In the genomic region with DNA sequence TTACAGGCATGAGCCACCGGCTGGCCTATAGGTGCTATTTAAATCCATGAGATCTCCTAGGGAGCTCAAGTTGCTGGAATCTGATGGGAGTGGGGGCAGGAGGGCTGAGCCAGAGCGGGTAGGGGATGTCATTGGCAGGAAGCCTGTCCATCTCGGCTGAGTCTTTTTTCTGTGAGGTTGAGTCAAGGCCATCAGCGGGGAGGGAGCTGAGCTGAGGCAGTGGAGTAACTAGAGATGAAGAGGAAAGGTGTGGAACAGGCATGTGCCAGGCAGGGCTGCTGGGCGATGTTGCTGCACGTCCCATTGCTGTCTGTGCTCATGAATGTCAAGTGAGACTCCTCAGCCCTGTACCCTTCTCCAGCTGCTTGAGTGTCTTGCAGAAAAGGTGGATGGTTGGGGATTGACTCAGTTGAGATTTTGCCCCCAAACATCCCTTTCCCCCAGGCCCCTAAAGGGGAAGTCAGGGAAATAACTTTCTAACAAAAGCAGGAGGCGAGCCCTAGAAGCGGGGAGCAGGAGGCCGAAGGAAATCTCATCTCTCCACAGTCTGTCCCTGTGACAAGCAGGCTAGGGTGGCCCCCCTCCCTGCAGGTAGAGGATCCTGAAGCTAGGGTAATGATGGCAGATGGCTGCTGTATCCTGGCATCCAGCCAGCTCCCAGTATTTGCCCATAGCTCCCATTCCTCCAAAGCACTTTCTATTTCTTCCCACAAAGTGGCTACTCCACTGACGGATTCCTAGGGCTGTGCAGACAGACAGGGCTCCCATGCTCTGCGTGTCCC, we compare ENCODE assay signal across 11 cellular contexts. TPM values are rescaled to one million over a fixed set of nuclear protein-coding genes. Genes with fewer than 3 reads are reported as not detected.
DNase-seq lines count a peak whose midpoint lies in the region; ATAC-seq, FAIRE-seq and TF ChIP-seq lines count a peak whose summit lies in the region.
"Had no signal": no experiment of that assay in that cellular context is flagged by ENCODE, and none has a peak within 500 bp of the region (broad histone marks: within the 10 kb centered on the region; RNA-seq: fewer than 3 reads in every experiment).

No MANE protein-coding gene starts in this region.

- TF ChIP-seq POLR2A in breast epithelium (IDR thresholded peaks at IDR 0.05) (no peak), H1 (IDR thresholded peaks at IDR 0.05; ENCODE audit: control extremely low read depth in 1 of 2, low read depth in 2 of 2, low read length in 2 of 2) (no peak), stomach (IDR thresholded peaks at IDR 0.05) (no peak)

- H2BK20ac ChIP-seq in H1 (ENCODE audit: low read length): no peak overlapping the region

- H4K8ac ChIP-seq in H1 (ENCODE audit: extremely low read depth, insufficient read depth, low read length): no peak overlapping the region

- no peak for FAIRE-seq in H1 (lab: Jason Lieb, UNC)
- FAIRE-seq: pancreas had no signal

- peak overlapping the region; percentile 39 for H3K4me3 Mint-ChIP-seq in MCF 10A (ENCODE audit: unreplicated experiment)

- ATAC-seq in GM18870 (IDR thresholded peaks at IDR 0.05; ENCODE audit: unreplicated experiment): no peak

- POLR2A ChIA-PET in MCF 10A (lab: Yijun Ruan, JAX) (interaction anchor here (0.7 to 1.3 kb wide), 6 partner anchors 11 to 278 kb away, joined by 3 to 7 read pairs (median 4); partner anchors contain the start of gene IRF5), H1 (lab: Charles Lee; ENCODE audit: partially characterized antibody) (interaction anchor here (0.6 to 4.5 kb wide), 11 partner anchors 8 to 409 kb away, joined by 3 to 27 read pairs (median 4); partner anchors contain the start of gene KCP)

- no peak overlapping the region for H4K91ac ChIP-seq in H1 (replicated peaks; ENCODE audit: insufficient read length, low read length)

- WGBS in H1 (ENCODE audit: extremely low coverage in 1 of 2, insufficient coverage in 1 of 2, insufficient read length in 1 of 2, insufficient replicate concordance in 2 of 2, low coverage in 1 of 2, low lambda C conversion rate in 2 of 2, missing lambda C conversion rate in 1 of 2), 2 experiments: 54% methylated on average over 11 of the region's 11 CpGs; no CpG with 5 or more reads in 1 of the 2 experiments
- 69 to 82% (median 75%) methylated on average over 11 of the region's 11 CpGs for WGBS in stomach, 5 donors

- no peak overlapping the region for H2BK15ac ChIP-seq in H1 (ENCODE audit: low read length)

- H3K27me3 Mint-ChIP-seq in MCF 10A (ENCODE audit: insufficient read depth, unreplicated experiment): no peaks in the 10 kb centered on the region

- no peak overlapping the region for H3K56ac ChIP-seq in H1 (replicated peaks; ENCODE audit: insufficient read length, low read depth, low read length)

- CTCF ChIA-PET in MCF 10A (lab: Yijun Ruan, JAX) (interaction anchor here (0.6 to 3.8 kb wide), 3 partner anchors 11 to 502 kb away, joined by 5 to 20 read pairs (median 7); no protein-coding TSS in a partner anchor), H1 (lab: Charles Lee; ENCODE audit: partially characterized antibody) (interaction anchor here (0.7 to 10.2 kb wide), 12 partner anchors 8 to 407 kb away, joined by 3 to 148 read pairs (median 4); no protein-coding TSS in a partner anchor)

- H3K4me1 Mint-ChIP-seq in MCF 10A (ENCODE audit: insufficient read depth, unreplicated experiment): peaks cover 8% of the 10 kb centered on the region

- DNase-seq in MCF 10A (ENCODE audit: unreplicated experiment): peak; percentile 23
- no peak for DNase-seq in breast epithelium (ENCODE audit: low spot score in 2 of 2)
- DNase-seq in NCI-H524 (lab: John Stamatoyannopoulos, UW): peak; percentile 85 to 93
- DNase-seq in H1 (ENCODE audit: low read depth in 1 of 2, low spot score in 2 of 2): no peak
- DNase-seq in stomach: peak; percentile 45
- no peak for DNase-seq in RKO (ENCODE audit: low spot score)
- no peak for DNase-seq in Kasumi-1 (lab: John Stamatoyannopoulos, UW)
- DNase-seq: activated gamma-delta T cell; stimulated activated CD8-positive, alpha-beta memory T cell treated with anti-CD3 and anti-CD28 coated beads, Interleukin-4, amount 100 ng/mL, for 48 hours had no signal

- no peak overlapping the region for H2BK12ac ChIP-seq in H1 (ENCODE audit: low read depth, low read length)

- H3K79me1 ChIP-seq in H1 (ENCODE audit: low read depth, low read length): no peaks in the 10 kb centered on the region; the same call in 1 of the 2 replicates

- H3K27me3 ChIP-seq in breast epithelium (no peaks in the 10 kb centered on the region), H1 (replicated peaks in 1 of 4; ENCODE audit: control insufficient read depth in 3 of 4, extremely low read depth in 1 of 4, insufficient read depth in 3 of 4, low read length in 3 of 4) (peaks cover 5 to 42% (median 36%) of the 10 kb centered on the region in 4 experiments), stomach (peaks cover 0 to 11% (median 0%) of the 10 kb centered on the region in 3 donors)
- H3K27me3 ChIP-seq: pancreas had no signal

- peaks cover 3 to 20% of the 10 kb centered on the region in 2 experiments for H4K20me1 ChIP-seq in H1 (replicated peaks in 1 of 2; ENCODE audit: control insufficient read depth in 1 of 2, insufficient read depth in 2 of 2, low read length in 2 of 2)

- H3K9me3 Mint-ChIP-seq in MCF 10A (ENCODE audit: unreplicated experiment): no peaks in the 10 kb centered on the region

- H3K23ac ChIP-seq in H1 (ENCODE audit: insufficient read length): no peak overlapping the region

- H3K4me1 ChIP-seq in breast epithelium (peaks cover 4 to 7% of the 10 kb centered on the region in 2 donors), H1 (replicated peaks in 1 of 4; ENCODE audit: control insufficient read depth in 3 of 4, insufficient read depth in 4 of 4, low read length in 3 of 4) (peaks cover 0 to 21% (median 12%) of the 10 kb centered on the region in 4 experiments; a peak in 6 of 7 replicates), stomach (peaks cover 29 to 49% (median 35%) of the 10 kb centered on the region in 4 donors)

- H2AFZ ChIP-seq in H1 (ENCODE audit: low read length): no peak overlapping the region

- intact Hi-C loops in MCF 10A (cut with micrococcal nuclease): loop anchor here (10.0 kb wide), 1 partner anchor 133 kb away; the partner anchor contains the start of gene CALU
- intact Hi-C loops in breast epithelium (cut with DNase I; ENCODE audit: low total_unique reads): no loop called here
- intact Hi-C loops in stomach (cut with DNase I; ENCODE audit: low total_unique reads): loop anchor here (10.0 kb wide), 1 partner anchor 133 kb away; the partner anchor contains the start of gene CALU

- H2BK120ac ChIP-seq in H1 (replicated peaks; ENCODE audit: low read depth, low read length): no peak overlapping the region

- no peak overlapping the region for H2AK5ac ChIP-seq in H1 (ENCODE audit: low read depth, low read length)

- no peak overlapping the region for H3K18ac ChIP-seq in H1 (ENCODE audit: extremely low read depth, low read length)

- TF ChIP-seq EP300 in H1 (IDR thresholded peaks at IDR 0.05; ENCODE audit: borderline replicate concordance in 1 of 2, low read depth in 2 of 2, low read length in 2 of 2) (no peak), stomach (IDR thresholded peaks at IDR 0.05) (no peak)

- no peak overlapping the region for H3K27ac ChIP-seq in breast epithelium
- no peak overlapping the region for H3K27ac ChIP-seq in H1 (ENCODE audit: low read depth, low read length)
- H3K27ac ChIP-seq in stomach: no peak overlapping the region
- H3K27ac ChIP-seq: pancreas had no signal

- no peak overlapping the region for H3K4ac ChIP-seq in H1 (replicated peaks; ENCODE audit: insufficient read length, low read depth, low read length)

- H3K36me3 Mint-ChIP-seq in MCF 10A (ENCODE audit: insufficient read depth, unreplicated experiment): peaks cover 6% of the 10 kb centered on the region

- no peak overlapping the region for H3K27ac Mint-ChIP-seq in MCF 10A (ENCODE audit: low read depth, unreplicated experiment)

- H3K9ac ChIP-seq in H1 (replicated peaks in 1 of 4; ENCODE audit: extremely low read depth in 1 of 4, low read depth in 3 of 4, low read length in 3 of 4): no peak overlapping the region

- no peak for TF ChIP-seq RAD21 in H1 (IDR thresholded peaks at IDR 0.05 in 1 of 2, conservative IDR thresholded peaks at IDR 0.05 in 1 of 2; ENCODE audit: low read depth in 2 of 2, low read length in 2 of 2)

- TF ChIP-seq CTCF in MCF 10A (IDR thresholded peaks at IDR 0.05; ENCODE audit: unreplicated experiment): no peak
- no peak for TF ChIP-seq CTCF in breast epithelium (IDR thresholded peaks at IDR 0.05)
- TF ChIP-seq CTCF in H1 (IDR thresholded peaks at IDR 0.05; ENCODE audit: control extremely low read depth in 1 of 3, insufficient read depth in 1 of 3, low read depth in 1 of 3, low read length in 3 of 3): no peak
- TF ChIP-seq CTCF in stomach (IDR thresholded peaks at IDR 0.05): no peak

- no peak overlapping the region for H3K14ac ChIP-seq in H1 (ENCODE audit: insufficient read length)

- BruUV-seq in MCF 10A (replicated peaks; lab: Mats Ljungman, UMichigan): no TSS peak

- H3K9me3 ChIP-seq in breast epithelium (no peaks in the 10 kb centered on the region), H1 (ENCODE audit: insufficient read depth in 2 of 2, low read depth in 1 of 2, low read length in 1 of 2) (no peaks in the 10 kb centered on the region), stomach (no peaks in the 10 kb centered on the region)
- H3K9me3 ChIP-seq: pancreas had no signal

- no peak overlapping the region for H4K5ac ChIP-seq in H1 (ENCODE audit: insufficient read length, low read depth, low read length)

- H2BK5ac ChIP-seq in H1 (ENCODE audit: low read depth, low read length): no peak overlapping the region

- no peaks in the 10 kb centered on the region for H3K79me2 ChIP-seq in H1 (ENCODE audit: control insufficient read depth in 1 of 2, insufficient read depth in 2 of 2, low read length in 2 of 2)

- peaks cover 14% of the 10 kb centered on the region for H3K23me2 ChIP-seq in H1 (ENCODE audit: low read depth, low read length)

- no peak overlapping the region for H3K4me3 ChIP-seq in breast epithelium
- H3K4me3 ChIP-seq in H1 (ENCODE audit: extremely low read depth in 1 of 4, insufficient read depth in 2 of 4, low read depth in 3 of 4, low read length in 4 of 4): peak overlapping the region in 1 of 4 experiments; percentile 73; a peak in 2 of 8 replicates
- peak overlapping the region in 1 of 4 donors; percentile 77 for H3K4me3 ChIP-seq in stomach

- H3K36me3 ChIP-seq in breast epithelium (no peaks in the 10 kb centered on the region), H1 (ENCODE audit: control insufficient read depth in 2 of 4, insufficient read depth in 4 of 4, low read length in 3 of 4) (no peaks in the 10 kb centered on the region), stomach (peaks cover 10 to 26% (median 23%) of the 10 kb centered on the region in 4 donors)
- H3K36me3 ChIP-seq: pancreas had no signal

- peak overlapping the region; percentile 82 to 87 for H3K4me2 ChIP-seq in H1 (ENCODE audit: insufficient read depth in 1 of 2, low read depth in 2 of 2, low read length in 2 of 2)

RNA-seq across cellular contexts. Expression of gene ATP6V1F, which starts 5.4 kb away (rescaled TPM):
- total RNA-seq in MCF 10A (2022): 125 and 152 TPM in 2 replicates
- total RNA-seq in breast epithelium: 100 to 1,000 TPM; 117 to 174 (median 127) TPM
- 104 TPM in 2 replicates for total RNA-seq in H1 (2021; fragmentation: NEBNext Ultra II Directional; extraction: Animal tissue kit (Norgen Biotek cat#: 25700))
- polyA plus RNA-seq in H1 (2011; rRNA removed): 318 and 344 TPM in 2 replicates
- polyA plus RNA-seq in H1 (2011; cell fraction: cytosol; rRNA removed): 227 TPM
- 147 TPM for polyA plus RNA-seq in H1 (2011; cell fraction: nucleus; rRNA removed)
- polyA plus RNA-seq in H1 (2012, experiment 1 of 2): 165 to 195 TPM (median 180 TPM) in 4 replicates
- polyA plus RNA-seq in H1 (2012, experiment 2 of 2): 412 TPM
- 164 TPM for polyA plus RNA-seq in H1 (2013, experiment 1 of 2)
- 168 TPM for polyA plus RNA-seq in H1 (2013, experiment 2 of 2)
- 36.9 and 39.0 TPM in 2 replicates for polyA minus RNA-seq in H1 (2011; rRNA and poly(A)+ RNA removed)
- 25.6 TPM for polyA minus RNA-seq in H1 (2011; cell fraction: cytosol; rRNA and poly(A)+ RNA removed)
- 35.3 TPM for polyA minus RNA-seq in H1 (2011; cell fraction: nucleus; rRNA and poly(A)+ RNA removed)
- 10 to 100 TPM in 4 of 5 donors, 1 to 10 TPM in 1; 2.0 to 86.2 (median 47.5) TPM for total RNA-seq in stomach
- 100 to 1,000 TPM; 246 to 282 (median 264) TPM for polyA plus RNA-seq in stomach

RNA-seq across cellular contexts. Expression of gene FLNC, which starts 37.8 kb away (rescaled TPM):
- total RNA-seq in MCF 10A (2022) (0.28 and 0.44 TPM in 2 replicates), breast epithelium (1 to 10 TPM; 5.1 to 7.5 (median 6.0) TPM), stomach (100 to 1,000 TPM in 3 of 5 donors, 10 to 100 TPM in 2; 30.9 to 184 (median 105) TPM)
- 10.7 and 12.0 TPM in 2 replicates for total RNA-seq in H1 (2021; fragmentation: NEBNext Ultra II Directional; extraction: Animal tissue kit (Norgen Biotek cat#: 25700))
- polyA plus RNA-seq in H1 (2011; rRNA removed) (1.9 and 3.3 TPM in 2 replicates), stomach (10 to 100 TPM in 1 of 3 donors, 1 to 10 TPM in 2; 1.9 to 13.6 (median 5.3) TPM)
- polyA plus RNA-seq in H1 (2011; cell fraction: cytosol; rRNA removed): 2.3 TPM
- 9.5 TPM for polyA plus RNA-seq in H1 (2011; cell fraction: nucleus; rRNA removed)
- polyA plus RNA-seq in H1 (2012, experiment 1 of 2): 5.2 to 7.9 TPM (median 6.6 TPM) in 4 replicates
- 5.2 TPM for polyA plus RNA-seq in H1 (2012, experiment 2 of 2)
- polyA plus RNA-seq in H1 (2013, experiment 1 of 2): 8.3 TPM
- 7.8 TPM for polyA plus RNA-seq in H1 (2013, experiment 2 of 2)
- 4.5 and 5.1 TPM in 2 replicates for polyA minus RNA-seq in H1 (2011; rRNA and poly(A)+ RNA removed)
- 7.1 TPM for polyA minus RNA-seq in H1 (2011; cell fraction: cytosol; rRNA and poly(A)+ RNA removed)
- polyA minus RNA-seq in H1 (2011; cell fraction: nucleus; rRNA and poly(A)+ RNA removed): 5.7 TPM

RNA-seq across cellular contexts. Expression of gene KCP, which starts 42.5 kb away (rescaled TPM):
- total RNA-seq in MCF 10A (2022) (0.42 and 0.68 TPM in 2 replicates), breast epithelium (1 to 10 TPM in 1 of 3 donors, under 1 TPM in 2; 0.33 to 2.2 (median 0.88) TPM), stomach (1 to 10 TPM in 1 of 5 donors, under 1 TPM in 1, not detected in 3; 0.73 to 2.3 TPM)
- total RNA-seq in H1 (2021; fragmentation: NEBNext Ultra II Directional; extraction: Animal tissue kit (Norgen Biotek cat#: 25700)): 1.8 and 2.0 TPM in 2 replicates
- polyA plus RNA-seq in H1 (2011; rRNA removed) (1.3 and 2.1 TPM in 2 replicates), stomach (1 to 10 TPM in 1 of 3 donors, not detected in 2; 1.6 TPM)
- polyA plus RNA-seq in H1 (2011; cell fraction: cytosol; rRNA removed): 1.6 TPM
- 8.1 TPM for polyA plus RNA-seq in H1 (2011; cell fraction: nucleus; rRNA removed)
- 1.1 to 2.3 TPM (median 1.6 TPM) in 4 replicates for polyA plus RNA-seq in H1 (2012, experiment 1 of 2)
- polyA plus RNA-seq in H1 (2012, experiment 2 of 2): 0.51 TPM
- polyA plus RNA-seq in H1 (2013, experiment 1 of 2): 1.8 TPM
- polyA plus RNA-seq in H1 (2013, experiment 2 of 2): 1.5 TPM
- 1.1 and 1.4 TPM in 2 replicates for polyA minus RNA-seq in H1 (2011; rRNA and poly(A)+ RNA removed)
- polyA minus RNA-seq in H1 (2011; cell fraction: cytosol; rRNA and poly(A)+ RNA removed): 0.59 TPM
- polyA minus RNA-seq in H1 (2011; cell fraction: nucleus; rRNA and poly(A)+ RNA removed): 4.3 TPM

Comparison
In these comparisons a context has a peak if more than half of its experiments do, and no peak if none do; other contexts are left out.
1. DNase-seq: peak in MCF 10A (single experiment), NCI-H524 (2 of 2) and stomach (single experiment); none in breast epithelium (0 of 2), H1 (0 of 2), RKO (single experiment) and Kasumi-1 (0 of 2).